Comparison of ENCODE assay signal across 32 cellular contexts in genomic region chr12:67986632-67987031, GRCh38. TPM values are rescaled to one million over a fixed set of nuclear protein-coding genes. Genes with fewer than 3 reads are reported as not detected.
"Had no signal": no experiment of that assay in that cellular context is flagged by ENCODE, and none has a peak within 500 bp of the region (broad histone marks: within the 10 kb centered on the region; RNA-seq: fewer than 3 reads in every experiment).

No MANE protein-coding gene starts in this region.

- H3K4me3 ChIP-seq: colonic mucosa, esophagus squamous epithelium, gastroesophageal sphincter, heart left ventricle, hepatocyte, left lung, psoas muscle, sigmoid colon, spleen, thoracic aorta, tibial nerve, upper lobe of left lung had no signal

- H3K27me3 Mint-ChIP-seq: naive thymus-derived CD8-positive, alpha-beta T cell; stimulated activated memory B cell treated with anti-CD40 and anti-IgM and Interleukin-4, amounts not matched to agents 10 μg/mL and 1 μg/mL and 100 μg/mL, for 72 hours had no signal

- ATAC-seq: foreskin keratinocyte; gastroesophageal sphincter; heart left ventricle; left cardiac atrium; left lung; naive thymus-derived CD8-positive, alpha-beta T cell; psoas muscle; right cardiac atrium; stimulated activated memory B cell treated with anti-CD40 and anti-IgM and Interleukin-4, amounts not matched to agents 10 μg/mL and 1 μg/mL and 100 μg/mL, for 72 hours; stimulated activated naive CD8-positive, alpha-beta T cell treated with anti-CD3 and anti-CD28 coated beads, Interleukin-15, Interleukin-2, amounts not matched to agents 100 U/mL and 50 U/mL, for 24 hours had no signal

- H3K27ac Mint-ChIP-seq: nephron progenitor cell had no signal

- DNase-seq: colonic mucosa; dermis blood vessel endothelial cell; effector memory CD4-positive, alpha-beta T cell; erythroblast; esophagus squamous epithelium; foreskin keratinocyte; heart left ventricle; left cardiac atrium; left lung; mesendoderm; midbrain; naive thymus-derived CD8-positive, alpha-beta T cell; nephron progenitor cell; nucleus accumbens; posterior cingulate gyrus; psoas muscle; right cardiac atrium; sigmoid colon; spleen; stimulated activated CD4-positive, alpha-beta T cell treated with anti-CD3 and anti-CD28 coated beads, Interleukin-4, amount 100 ng/mL, for 4 hours; stimulated activated naive CD8-positive, alpha-beta T cell treated with anti-CD3 and anti-CD28 coated beads, Interleukin-15, Interleukin-2, amounts not matched to agents 100 U/mL and 50 U/mL, for 24 hours; upper lobe of left lung had no signal

- H3K4me3 Mint-ChIP-seq: naive thymus-derived CD8-positive, alpha-beta T cell; nephron progenitor cell; stimulated activated memory B cell treated with anti-CD40 and anti-IgM and Interleukin-4, amounts not matched to agents 10 μg/mL and 1 μg/mL and 100 μg/mL, for 72 hours had no signal

RNA-seq across cellular contexts. Expression of gene IFNG-AS1, which starts 2.6 kb away (rescaled TPM):
- total RNA-seq: colonic mucosa, dermis blood vessel endothelial cell, foreskin keratinocyte, gastroesophageal sphincter, hepatocyte, kidney epithelial cell, lung microvascular endothelial cell, mucosa of gallbladder, osteocyte, renal cortical epithelial cell, sigmoid colon, tibial nerve had no signal
